ENCODE assay signal across 1 cellular context in the genomic region with DNA sequence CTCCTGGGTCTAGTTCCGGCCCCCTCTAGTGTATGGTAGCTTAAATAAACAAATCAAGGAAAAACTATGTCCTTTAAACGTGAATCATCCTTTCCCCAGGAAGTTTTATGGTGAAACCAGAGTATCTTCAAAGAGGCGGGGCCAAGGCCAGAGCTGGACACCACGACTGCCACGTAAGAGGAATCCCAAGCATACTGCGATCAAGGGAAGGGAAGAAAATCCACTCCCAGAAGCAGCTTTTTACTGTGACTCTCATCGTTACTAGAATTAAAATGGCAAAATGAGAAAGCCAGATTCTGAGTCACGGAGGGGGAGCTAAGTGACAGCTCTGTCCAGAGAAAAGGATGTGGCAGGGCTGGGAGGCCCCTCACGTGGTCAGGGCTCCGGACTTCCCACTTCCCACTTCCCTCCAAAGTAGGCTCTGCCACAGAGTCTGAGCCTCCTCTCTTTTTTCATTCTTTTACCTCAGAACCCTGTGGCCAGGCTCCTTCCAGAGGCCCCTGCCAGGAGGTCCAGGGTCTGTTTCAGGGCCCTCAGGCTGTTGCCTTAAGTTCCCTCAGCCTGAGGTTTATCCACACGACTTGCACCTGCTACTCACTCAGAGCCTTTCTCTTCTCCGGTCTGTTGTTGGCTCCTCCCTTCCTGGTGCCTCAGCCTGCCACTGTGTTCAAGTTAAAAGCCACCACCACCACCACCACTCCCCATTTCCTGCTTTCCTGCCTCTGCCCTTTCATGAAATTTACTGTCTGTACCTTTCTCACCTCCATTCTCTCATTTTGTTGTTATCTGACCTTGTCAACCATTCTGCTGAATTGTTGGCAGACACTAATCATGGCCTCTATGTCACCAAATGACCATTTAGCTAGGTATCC.
TF ChIP-seq lines count a peak whose summit lies in the region.

No MANE protein-coding gene starts in this region.

TF ChIP-seq in HepG2, 621 proteins besides CTCF, POLR2A, EP300 and RAD21 (continued from another document and continues in another):
- TF ChIP-seq HNF4A (CRISPR knock-in tag; IDR thresholded peaks at IDR 0.05), result 0 out of 2 replicates have a peak, but pooled peaks have one; percentile 32
- peak; percentile 29; the same call in 1 of the 2 replicates for TF ChIP-seq REPIN1 (CRISPR knock-in tag; IDR thresholded peaks at IDR 0.05; ENCODE audit: borderline replicate concordance, low read depth)
- peak; percentile 75; the same call in 1 of the 2 replicates for TF ChIP-seq JUNB (CRISPR knock-in tag; IDR thresholded peaks at IDR 0.05; ENCODE audit: borderline replicate concordance)
- TF ChIP-seq, protein P1, sequence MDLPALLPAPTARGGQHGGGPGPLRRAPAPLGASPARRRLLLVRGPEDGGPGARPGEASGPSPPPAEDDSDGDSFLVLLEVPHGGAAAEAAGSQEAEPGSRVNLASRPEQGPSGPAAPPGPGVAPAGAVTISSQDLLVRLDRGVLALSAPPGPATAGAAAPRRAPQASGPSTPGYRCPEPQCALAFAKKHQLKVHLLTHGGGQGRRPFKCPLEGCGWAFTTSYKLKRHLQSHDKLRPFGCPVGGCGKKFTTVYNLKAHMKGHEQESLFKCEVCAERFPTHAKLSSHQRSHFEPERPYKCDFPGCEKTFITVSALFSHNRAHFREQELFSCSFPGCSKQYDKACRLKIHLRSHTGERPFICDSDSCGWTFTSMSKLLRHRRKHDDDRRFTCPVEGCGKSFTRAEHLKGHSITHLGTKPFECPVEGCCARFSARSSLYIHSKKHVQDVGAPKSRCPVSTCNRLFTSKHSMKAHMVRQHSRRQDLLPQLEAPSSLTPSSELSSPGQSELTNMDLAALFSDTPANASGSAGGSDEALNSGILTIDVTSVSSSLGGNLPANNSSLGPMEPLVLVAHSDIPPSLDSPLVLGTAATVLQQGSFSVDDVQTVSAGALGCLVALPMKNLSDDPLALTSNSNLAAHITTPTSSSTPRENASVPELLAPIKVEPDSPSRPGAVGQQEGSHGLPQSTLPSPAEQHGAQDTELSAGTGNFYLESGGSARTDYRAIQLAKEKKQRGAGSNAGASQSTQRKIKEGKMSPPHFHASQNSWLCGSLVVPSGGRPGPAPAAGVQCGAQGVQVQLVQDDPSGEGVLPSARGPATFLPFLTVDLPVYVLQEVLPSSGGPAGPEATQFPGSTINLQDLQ (CRISPR knock-in tag; IDR thresholded peaks at IDR 0.05), result no peak
- 0 out of 2 replicates have a peak, but pooled peaks have one; percentile 22 for TF ChIP-seq PHF8 (CRISPR knock-in tag; IDR thresholded peaks at IDR 0.05)
- 0 out of 2 replicates have a peak, but pooled peaks have one; percentile 46 for TF ChIP-seq DPF2 (CRISPR knock-in tag; IDR thresholded peaks at IDR 0.05; ENCODE audit: borderline replicate concordance, low read depth)
- TF ChIP-seq, protein P2, sequence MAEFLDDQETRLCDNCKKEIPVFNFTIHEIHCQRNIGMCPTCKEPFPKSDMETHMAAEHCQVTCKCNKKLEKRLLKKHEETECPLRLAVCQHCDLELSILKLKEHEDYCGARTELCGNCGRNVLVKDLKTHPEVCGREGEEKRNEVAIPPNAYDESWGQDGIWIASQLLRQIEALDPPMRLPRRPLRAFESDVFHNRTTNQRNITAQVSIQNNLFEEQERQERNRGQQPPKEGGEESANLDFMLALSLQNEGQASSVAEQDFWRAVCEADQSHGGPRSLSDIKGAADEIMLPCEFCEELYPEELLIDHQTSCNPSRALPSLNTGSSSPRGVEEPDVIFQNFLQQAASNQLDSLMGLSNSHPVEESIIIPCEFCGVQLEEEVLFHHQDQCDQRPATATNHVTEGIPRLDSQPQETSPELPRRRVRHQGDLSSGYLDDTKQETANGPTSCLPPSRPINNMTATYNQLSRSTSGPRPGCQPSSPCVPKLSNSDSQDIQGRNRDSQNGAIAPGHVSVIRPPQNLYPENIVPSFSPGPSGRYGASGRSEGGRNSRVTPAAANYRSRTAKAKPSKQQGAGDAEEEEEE (CRISPR knock-in tag; IDR thresholded peaks at IDR 0.05; ENCODE audit: borderline replicate concordance), result no peak
- no peak for TF ChIP-seq SPEN (CRISPR knock-in tag; IDR thresholded peaks at IDR 0.05; ENCODE audit: low read depth)
- no peak for TF ChIP-seq CEBPB (IDR thresholded peaks at IDR 0.05; ENCODE audit: borderline replicate concordance, low read depth, low read length)
- no peak for TF ChIP-seq ZNF768 (CRISPR knock-in tag; IDR thresholded peaks at IDR 0.05)
- no peak for TF ChIP-seq ZZZ3 (CRISPR knock-in tag; IDR thresholded peaks at IDR 0.05; ENCODE audit: borderline replicate concordance)
- no peak for TF ChIP-seq ATAD3A (CRISPR knock-in tag; IDR thresholded peaks at IDR 0.05)
- peak; percentile 73; the same call in 1 of the 2 replicates for TF ChIP-seq POLR2G (IDR thresholded peaks at IDR 0.05; ENCODE audit: low read depth, low read length)
- TF ChIP-seq BORCS8-MEF2B (CRISPR knock-in tag; IDR thresholded peaks at IDR 0.05), result peak; percentile 43; the same call in 1 of the 2 replicates
- no peak for TF ChIP-seq ZNF234 (CRISPR knock-in tag; conservative IDR thresholded peaks at IDR 0.05)
- TF ChIP-seq ZNF747 (CRISPR knock-in tag; IDR thresholded peaks at IDR 0.05; ENCODE audit: borderline replicate concordance), result 0 out of 2 replicates have a peak, but pooled peaks have one; percentile 17
- TF ChIP-seq ELF1 (CRISPR knock-in tag; IDR thresholded peaks at IDR 0.05), result peak; percentile 39; the same call in 1 of the 2 replicates
- peak; percentile 38; the same call in 1 of the 2 replicates for TF ChIP-seq NCOA2 (CRISPR knock-in tag; IDR thresholded peaks at IDR 0.05)
- TF ChIP-seq CCAR2 (optimal IDR thresholded peaks at IDR 0.05; ENCODE audit: low read depth, low read length), result peak; percentile 20
- TF ChIP-seq, protein P3, sequence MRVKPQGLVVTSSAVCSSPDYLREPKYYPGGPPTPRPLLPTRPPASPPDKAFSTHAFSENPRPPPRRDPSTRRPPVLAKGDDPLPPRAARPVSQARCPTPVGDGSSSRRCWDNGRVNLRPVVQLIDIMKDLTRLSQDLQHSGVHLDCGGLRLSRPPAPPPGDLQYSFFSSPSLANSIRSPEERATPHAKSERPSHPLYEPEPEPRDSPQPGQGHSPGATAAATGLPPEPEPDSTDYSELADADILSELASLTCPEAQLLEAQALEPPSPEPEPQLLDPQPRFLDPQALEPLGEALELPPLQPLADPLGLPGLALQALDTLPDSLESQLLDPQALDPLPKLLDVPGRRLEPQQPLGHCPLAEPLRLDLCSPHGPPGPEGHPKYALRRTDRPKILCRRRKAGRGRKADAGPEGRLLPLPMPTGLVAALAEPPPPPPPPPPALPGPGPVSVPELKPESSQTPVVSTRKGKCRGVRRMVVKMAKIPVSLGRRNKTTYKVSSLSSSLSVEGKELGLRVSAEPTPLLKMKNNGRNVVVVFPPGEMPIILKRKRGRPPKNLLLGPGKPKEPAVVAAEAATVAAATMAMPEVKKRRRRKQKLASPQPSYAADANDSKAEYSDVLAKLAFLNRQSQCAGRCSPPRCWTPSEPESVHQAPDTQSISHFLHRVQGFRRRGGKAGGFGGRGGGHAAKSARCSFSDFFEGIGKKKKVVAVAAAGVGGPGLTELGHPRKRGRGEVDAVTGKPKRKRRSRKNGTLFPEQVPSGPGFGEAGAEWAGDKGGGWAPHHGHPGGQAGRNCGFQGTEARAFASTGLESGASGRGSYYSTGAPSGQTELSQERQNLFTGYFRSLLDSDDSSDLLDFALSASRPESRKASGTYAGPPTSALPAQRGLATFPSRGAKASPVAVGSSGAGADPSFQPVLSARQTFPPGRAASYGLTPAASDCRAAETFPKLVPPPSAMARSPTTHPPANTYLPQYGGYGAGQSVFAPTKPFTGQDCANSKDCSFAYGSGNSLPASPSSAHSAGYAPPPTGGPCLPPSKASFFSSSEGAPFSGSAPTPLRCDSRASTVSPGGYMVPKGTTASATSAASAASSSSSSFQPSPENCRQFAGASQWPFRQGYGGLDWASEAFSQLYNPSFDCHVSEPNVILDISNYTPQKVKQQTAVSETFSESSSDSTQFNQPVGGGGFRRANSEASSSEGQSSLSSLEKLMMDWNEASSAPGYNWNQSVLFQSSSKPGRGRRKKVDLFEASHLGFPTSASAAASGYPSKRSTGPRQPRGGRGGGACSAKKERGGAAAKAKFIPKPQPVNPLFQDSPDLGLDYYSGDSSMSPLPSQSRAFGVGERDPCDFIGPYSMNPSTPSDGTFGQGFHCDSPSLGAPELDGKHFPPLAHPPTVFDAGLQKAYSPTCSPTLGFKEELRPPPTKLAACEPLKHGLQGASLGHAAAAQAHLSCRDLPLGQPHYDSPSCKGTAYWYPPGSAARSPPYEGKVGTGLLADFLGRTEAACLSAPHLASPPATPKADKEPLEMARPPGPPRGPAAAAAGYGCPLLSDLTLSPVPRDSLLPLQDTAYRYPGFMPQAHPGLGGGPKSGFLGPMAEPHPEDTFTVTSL (CRISPR knock-in tag; IDR thresholded peaks at IDR 0.05; ENCODE audit: borderline replicate concordance), result peak; percentile 67; the same call in 1 of the 2 replicates
- TF ChIP-seq SIN3A (IDR thresholded peaks at IDR 0.05; ENCODE audit: borderline replicate concordance, low read depth, low read length), result 0 out of 2 replicates have a peak, but pooled peaks have one; percentile 47
- peak in 1 of 2 experiments; percentile 69; a peak in 1 of 4 replicates for TF ChIP-seq KLF16 (CRISPR knock-in tag; IDR thresholded peaks at IDR 0.05)
- TF ChIP-seq KDM5B (CRISPR knock-in tag; IDR thresholded peaks at IDR 0.05; ENCODE audit: borderline replicate concordance), result peak; percentile 59; the same call in 1 of the 2 replicates
- TF ChIP-seq, protein P4, sequence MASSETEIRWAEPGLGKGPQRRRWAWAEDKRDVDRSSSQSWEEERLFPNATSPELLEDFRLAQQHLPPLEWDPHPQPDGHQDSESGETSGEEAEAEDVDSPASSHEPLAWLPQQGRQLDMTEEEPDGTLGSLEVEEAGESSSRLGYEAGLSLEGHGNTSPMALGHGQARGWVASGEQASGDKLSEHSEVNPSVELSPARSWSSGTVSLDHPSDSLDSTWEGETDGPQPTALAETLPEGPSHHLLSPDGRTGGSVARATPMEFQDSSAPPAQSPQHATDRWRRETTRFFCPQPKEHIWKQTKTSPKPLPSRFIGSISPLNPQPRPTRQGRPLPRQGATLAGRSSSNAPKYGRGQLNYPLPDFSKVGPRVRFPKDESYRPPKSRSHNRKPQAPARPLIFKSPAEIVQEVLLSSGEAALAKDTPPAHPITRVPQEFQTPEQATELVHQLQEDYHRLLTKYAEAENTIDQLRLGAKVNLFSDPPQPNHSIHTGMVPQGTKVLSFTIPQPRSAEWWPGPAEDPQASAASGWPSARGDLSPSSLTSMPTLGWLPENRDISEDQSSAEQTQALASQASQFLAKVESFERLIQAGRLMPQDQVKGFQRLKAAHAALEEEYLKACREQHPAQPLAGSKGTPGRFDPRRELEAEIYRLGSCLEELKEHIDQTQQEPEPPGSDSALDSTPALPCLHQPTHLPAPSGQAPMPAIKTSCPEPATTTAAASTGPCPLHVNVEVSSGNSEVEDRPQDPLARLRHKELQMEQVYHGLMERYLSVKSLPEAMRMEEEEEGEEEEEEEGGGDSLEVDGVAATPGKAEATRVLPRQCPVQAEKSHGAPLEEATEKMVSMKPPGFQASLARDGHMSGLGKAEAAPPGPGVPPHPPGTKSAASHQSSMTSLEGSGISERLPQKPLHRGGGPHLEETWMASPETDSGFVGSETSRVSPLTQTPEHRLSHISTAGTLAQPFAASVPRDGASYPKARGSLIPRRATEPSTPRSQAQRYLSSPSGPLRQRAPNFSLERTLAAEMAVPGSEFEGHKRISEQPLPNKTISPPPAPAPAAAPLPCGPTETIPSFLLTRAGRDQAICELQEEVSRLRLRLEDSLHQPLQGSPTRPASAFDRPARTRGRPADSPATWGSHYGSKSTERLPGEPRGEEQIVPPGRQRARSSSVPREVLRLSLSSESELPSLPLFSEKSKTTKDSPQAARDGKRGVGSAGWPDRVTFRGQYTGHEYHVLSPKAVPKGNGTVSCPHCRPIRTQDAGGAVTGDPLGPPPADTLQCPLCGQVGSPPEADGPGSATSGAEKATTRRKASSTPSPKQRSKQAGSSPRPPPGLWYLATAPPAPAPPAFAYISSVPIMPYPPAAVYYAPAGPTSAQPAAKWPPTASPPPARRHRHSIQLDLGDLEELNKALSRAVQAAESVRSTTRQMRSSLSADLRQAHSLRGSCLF (CRISPR knock-in tag; IDR thresholded peaks at IDR 0.05; ENCODE audit: borderline replicate concordance), result no peak
- 0 out of 2 replicates have a peak, but pooled peaks have one; percentile 26 for TF ChIP-seq MIXL1 (CRISPR knock-in tag; IDR thresholded peaks at IDR 0.05)
- TF ChIP-seq, protein P5, sequence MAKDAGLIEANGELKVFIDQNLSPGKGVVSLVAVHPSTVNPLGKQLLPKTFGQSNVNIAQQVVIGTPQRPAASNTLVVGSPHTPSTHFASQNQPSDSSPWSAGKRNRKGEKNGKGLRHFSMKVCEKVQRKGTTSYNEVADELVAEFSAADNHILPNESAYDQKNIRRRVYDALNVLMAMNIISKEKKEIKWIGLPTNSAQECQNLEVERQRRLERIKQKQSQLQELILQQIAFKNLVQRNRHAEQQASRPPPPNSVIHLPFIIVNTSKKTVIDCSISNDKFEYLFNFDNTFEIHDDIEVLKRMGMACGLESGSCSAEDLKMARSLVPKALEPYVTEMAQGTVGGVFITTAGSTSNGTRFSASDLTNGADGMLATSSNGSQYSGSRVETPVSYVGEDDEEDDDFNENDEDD (CRISPR knock-in tag; IDR thresholded peaks at IDR 0.05; ENCODE audit: borderline replicate concordance), result peak; percentile 69; the same call in 1 of the 2 replicates
- TF ChIP-seq, protein P6, sequence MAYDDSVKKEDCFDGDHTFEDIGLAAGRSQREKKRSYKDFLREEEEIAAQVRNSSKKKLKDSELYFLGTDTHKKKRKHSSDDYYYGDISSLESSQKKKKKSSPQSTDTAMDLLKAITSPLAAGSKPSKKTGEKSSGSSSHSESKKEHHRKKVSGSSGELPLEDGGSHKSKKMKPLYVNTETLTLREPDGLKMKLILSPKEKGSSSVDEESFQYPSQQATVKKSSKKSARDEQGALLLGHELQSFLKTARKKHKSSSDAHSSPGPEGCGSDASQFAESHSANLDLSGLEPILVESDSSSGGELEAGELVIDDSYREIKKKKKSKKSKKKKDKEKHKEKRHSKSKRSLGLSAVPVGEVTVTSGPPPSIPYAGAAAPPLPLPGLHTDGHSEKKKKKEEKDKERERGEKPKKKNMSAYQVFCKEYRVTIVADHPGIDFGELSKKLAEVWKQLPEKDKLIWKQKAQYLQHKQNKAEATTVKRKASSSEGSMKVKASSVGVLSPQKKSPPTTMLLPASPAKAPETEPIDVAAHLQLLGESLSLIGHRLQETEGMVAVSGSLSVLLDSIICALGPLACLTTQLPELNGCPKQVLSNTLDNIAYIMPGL (CRISPR knock-in tag; IDR thresholded peaks at IDR 0.05; ENCODE audit: borderline replicate concordance in 1 of 2, low read depth in 1 of 2), result 0 out of 4 replicates have a peak, but pooled peaks of 1 of the 2 experiments have one; percentile 22
- peak; percentile 6; the same call in 1 of the 2 replicates for TF ChIP-seq SOX5 (CRISPR knock-in tag; IDR thresholded peaks at IDR 0.05; ENCODE audit: borderline replicate concordance)
- TF ChIP-seq SALL1 (CRISPR knock-in tag; IDR thresholded peaks at IDR 0.05), result peak; percentile 43
- TF ChIP-seq ELF4 (CRISPR knock-in tag; IDR thresholded peaks at IDR 0.05; ENCODE audit: borderline replicate concordance), result 0 out of 2 replicates have a peak, but pooled peaks have one; percentile 27
- TF ChIP-seq PITX1 (CRISPR knock-in tag; IDR thresholded peaks at IDR 0.05), result peak; percentile 36; the same call in 1 of the 2 replicates
- TF ChIP-seq SIX4 (CRISPR knock-in tag; IDR thresholded peaks at IDR 0.05), result peak; percentile 17; the same call in 1 of the 2 replicates
